Comparison of ENCODE assay signal across 20 cellular contexts in genomic region chr12:68479261-68479581, GRCh38.
DNase-seq lines count a peak whose midpoint lies in the region; ATAC-seq and TF ChIP-seq lines count a peak whose summit lies in the region.
"Had no signal": no experiment of that assay in that cellular context is flagged by ENCODE, and none has a peak within 500 bp of the region (broad histone marks: within the 10 kb centered on the region; RNA-seq: fewer than 3 reads in every experiment).

No MANE protein-coding gene starts in this region.

- H3K14ac ChIP-seq in mesenchymal stem cell (ENCODE audit: low read length in 2 of 2): no peak overlapping the region

- no peaks in the 10 kb centered on the region for H3K79me1 ChIP-seq in mesenchymal stem cell (replicated peaks; ENCODE audit: low read length, poor library complexity, severe bottlenecking)

- intact Hi-C loops in activated CD4-positive, alpha-beta memory T cell treated with anti-CD3 and anti-CD28 coated beads for 36 hours (cut with micrococcal nuclease): no loop called here
- intact Hi-C loops in tibial artery (cut with DNase I; ENCODE audit: low total_unique reads): no loop called here

- ATAC-seq in activated naive CD8-positive, alpha-beta T cell treated with anti-CD3 and anti-CD28 coated beads, Interleukin-2, amount 50 U/mL, for 24 hours: no peak
- ATAC-seq: HepG2 had no signal

- H3K4ac ChIP-seq in mesenchymal stem cell (ENCODE audit: low read depth in 1 of 2, low read length in 2 of 2): peak overlapping the region in 1 of 2 experiments; percentile 60

- CTCF ChIA-PET in activated CD4-positive, alpha-beta memory T cell treated with anti-CD3 and anti-CD28 coated beads, Interleukin-2, amount 10 ng/mL, durations not matched to agents 7 days and 5 days (lab: Charles Lee): interaction anchor here (0.6 kb wide), 1 partner anchor 114 kb away, joined by 3 read pairs; no protein-coding TSS in a partner anchor
- CTCF ChIA-PET in activated CD4-positive, alpha-beta memory T cell treated with anti-CD3 and anti-CD28 coated beads for 36 hours (lab: Charles Lee): interaction anchor here (1.2 kb wide), 1 partner anchor 44 kb away, joined by 3 read pairs; no protein-coding TSS in a partner anchor

- peaks cover 24% of the 10 kb centered on the region for H3K9me3 Mint-ChIP-seq in activated CD4-positive, alpha-beta memory T cell treated with anti-CD3 and anti-CD28 coated beads, Interleukin-2, amount 10 ng/mL, durations not matched to agents 7 days and 5 days
- peaks cover 18% of the 10 kb centered on the region for H3K9me3 Mint-ChIP-seq in activated CD4-positive, alpha-beta memory T cell treated with anti-CD3 and anti-CD28 coated beads for 36 hours
- peaks cover 2% of the 10 kb centered on the region for H3K9me3 Mint-ChIP-seq in activated naive CD8-positive, alpha-beta T cell treated with anti-CD3 and anti-CD28 coated beads, Interleukin-2, amount 50 U/mL, for 24 hours
- H3K9me3 Mint-ChIP-seq: central memory CD8-positive, alpha-beta T cell had no signal

- peak overlapping the region; percentile 28 for H3K27ac Mint-ChIP-seq in activated CD4-positive, alpha-beta memory T cell treated with anti-CD3 and anti-CD28 coated beads, Interleukin-2, amount 10 ng/mL, durations not matched to agents 7 days and 5 days
- H3K27ac Mint-ChIP-seq in activated CD4-positive, alpha-beta memory T cell treated with anti-CD3 and anti-CD28 coated beads for 36 hours: no peak overlapping the region
- no peak overlapping the region for H3K27ac Mint-ChIP-seq in activated naive CD8-positive, alpha-beta T cell treated with anti-CD3 and anti-CD28 coated beads, Interleukin-2, amount 50 U/mL, for 24 hours
- H3K27ac Mint-ChIP-seq: activated naive CD4-positive, alpha-beta T cell treated with anti-CD3 and anti-CD28 coated beads, Interleukin-2, amount 50 U/mL, for 24 hours had no signal

- no peak overlapping the region for H2AK5ac ChIP-seq in mesenchymal stem cell (ENCODE audit: low read length, severe bottlenecking)

- WGBS in mesenchymal stem cell: 92% methylated on average over 3 of the region's 3 CpGs

- H3K27me3 ChIP-seq in mesenchymal stem cell (ENCODE audit: control insufficient read depth in 1 of 2, insufficient read depth in 1 of 2, low read length in 2 of 2): no peaks in the 10 kb centered on the region
- H3K27me3 ChIP-seq in tibial artery: no peaks in the 10 kb centered on the region
- H3K27me3 ChIP-seq: right atrium auricular region had no signal

- H4K91ac ChIP-seq in mesenchymal stem cell (ENCODE audit: low read length): no peak overlapping the region

- no peak overlapping the region for H3K4me2 ChIP-seq in mesenchymal stem cell (ENCODE audit: low read length, poor library complexity, severe bottlenecking)

- H3K18ac ChIP-seq in mesenchymal stem cell (ENCODE audit: low read depth in 1 of 2, low read length in 2 of 2): no peak overlapping the region

- H3K4me1 Mint-ChIP-seq in activated CD4-positive, alpha-beta memory T cell treated with anti-CD3 and anti-CD28 coated beads, Interleukin-2, amount 10 ng/mL, durations not matched to agents 7 days and 5 days: peaks cover 76% of the 10 kb centered on the region
- H3K4me1 Mint-ChIP-seq in activated CD4-positive, alpha-beta memory T cell treated with anti-CD3 and anti-CD28 coated beads for 36 hours (ENCODE audit: low read depth): peaks cover 49% of the 10 kb centered on the region
- H3K4me1 Mint-ChIP-seq in activated naive CD8-positive, alpha-beta T cell treated with anti-CD3 and anti-CD28 coated beads, Interleukin-2, amount 50 U/mL, for 24 hours: peaks cover 50% of the 10 kb centered on the region

- H3K27me3 Mint-ChIP-seq in activated CD4-positive, alpha-beta memory T cell treated with anti-CD3 and anti-CD28 coated beads, Interleukin-2, amount 10 ng/mL, durations not matched to agents 7 days and 5 days: no peaks in the 10 kb centered on the region
- no peaks in the 10 kb centered on the region for H3K27me3 Mint-ChIP-seq in activated CD4-positive, alpha-beta memory T cell treated with anti-CD3 and anti-CD28 coated beads for 36 hours
- H3K27me3 Mint-ChIP-seq in activated naive CD8-positive, alpha-beta T cell treated with anti-CD3 and anti-CD28 coated beads, Interleukin-2, amount 50 U/mL, for 24 hours: no peaks in the 10 kb centered on the region
- H3K27me3 Mint-ChIP-seq: activated naive CD4-positive, alpha-beta T cell treated with anti-CD3 and anti-CD28 coated beads, Interleukin-2, amount 50 U/mL, for 24 hours; central memory CD8-positive, alpha-beta T cell; naive B cell had no signal

- H2BK120ac ChIP-seq in mesenchymal stem cell (ENCODE audit: low read depth, low read length): no peak overlapping the region

- TF ChIP-seq CTCF in tibial artery (IDR thresholded peaks at IDR 0.05): no peak

- no peak for DNase-seq in activated CD4-positive, alpha-beta memory T cell treated with anti-CD3 and anti-CD28 coated beads, Interleukin-2, amount 10 ng/mL, durations not matched to agents 7 days and 5 days
- DNase-seq in activated CD4-positive, alpha-beta memory T cell treated with anti-CD3 and anti-CD28 coated beads for 36 hours: no peak
- DNase-seq in astrocyte of the hippocampus (ENCODE audit: low read depth, low spot score) (peak; percentile 73), mesenchymal stem cell (peak; percentile 29), tibial artery (no peak), NCI-H526 treated with DMSO at 0.1 percent for 48 hours (lab: John Stamatoyannopoulos, UW) (no peak)
- no peak for DNase-seq in activated CD8-positive, alpha-beta memory T cell treated with anti-CD3 and anti-CD28 coated beads, Interleukin-2, amount 50 U/mL, for 48 hours
- no peak for DNase-seq in activated naive CD8-positive, alpha-beta T cell treated with anti-CD3 and anti-CD28 coated beads, Interleukin-2, amount 50 U/mL, for 24 hours
- DNase-seq: 8988T; COR-L47; GOT3; head of caudate nucleus; naive B cell; NCI-H345; stimulated activated CD4-positive, alpha-beta T cell treated with anti-CD3 and anti-CD28 coated beads, Interleukin-4, amount 100 ng/mL, for 1 hour had no signal

- H3K27ac ChIP-seq in mesenchymal stem cell (ENCODE audit: low read length, poor library complexity, severe bottlenecking) (no peak overlapping the region), tibial artery (peak overlapping the region; percentile 78 to 82)
- H3K27ac ChIP-seq: right atrium auricular region, VCaP had no signal

- POLR2A ChIA-PET in activated CD4-positive, alpha-beta memory T cell treated with anti-CD3 and anti-CD28 coated beads, Interleukin-2, amount 10 ng/mL, durations not matched to agents 7 days and 5 days (lab: Charles Lee): interaction anchor here (6.8 to 11.3 kb wide), 2 partner anchors 25 to 132 kb away, joined by 100 to 155 read pairs; partner anchors contain the start of gene RAP1B
- POLR2A ChIA-PET in activated CD4-positive, alpha-beta memory T cell treated with anti-CD3 and anti-CD28 coated beads for 36 hours (lab: Charles Lee): no interaction called here

- H3K4me3 ChIP-seq in mesenchymal stem cell (ENCODE audit: insufficient read depth in 1 of 2, low read depth in 1 of 2, low read length in 2 of 2): no peak overlapping the region
- H3K4me3 ChIP-seq in tibial artery: no peak overlapping the region
- H3K4me3 ChIP-seq: right atrium auricular region had no signal

- no peak overlapping the region for H3K4me3 Mint-ChIP-seq in activated CD4-positive, alpha-beta memory T cell treated with anti-CD3 and anti-CD28 coated beads, Interleukin-2, amount 10 ng/mL, durations not matched to agents 7 days and 5 days
- no peak overlapping the region for H3K4me3 Mint-ChIP-seq in activated CD4-positive, alpha-beta memory T cell treated with anti-CD3 and anti-CD28 coated beads for 36 hours
- no peak overlapping the region for H3K4me3 Mint-ChIP-seq in activated naive CD8-positive, alpha-beta T cell treated with anti-CD3 and anti-CD28 coated beads, Interleukin-2, amount 50 U/mL, for 24 hours
- H3K4me3 Mint-ChIP-seq: activated naive CD4-positive, alpha-beta T cell treated with anti-CD3 and anti-CD28 coated beads, Interleukin-2, amount 50 U/mL, for 24 hours; central memory CD8-positive, alpha-beta T cell; naive B cell had no signal

- H2BK15ac ChIP-seq in mesenchymal stem cell (ENCODE audit: low read depth, poor library complexity, severe bottlenecking): no peak overlapping the region

- H2AFZ ChIP-seq in mesenchymal stem cell (ENCODE audit: low read depth, low read length): no peak overlapping the region

- H3K23ac ChIP-seq in mesenchymal stem cell (ENCODE audit: low read length in 2 of 2): no peak overlapping the region

- no peak overlapping the region for H2BK12ac ChIP-seq in mesenchymal stem cell (ENCODE audit: low read length in 2 of 2)

- H3K9ac ChIP-seq in mesenchymal stem cell (ENCODE audit: low read length): no peak overlapping the region

- H3K9me3 ChIP-seq in mesenchymal stem cell (ENCODE audit: control insufficient read depth, low read length) (no peaks in the 10 kb centered on the region), tibial artery (no peaks in the 10 kb centered on the region)
- H3K9me3 ChIP-seq: right atrium auricular region had no signal

- no peak overlapping the region for H2BK5ac ChIP-seq in mesenchymal stem cell (ENCODE audit: low read depth, low read length, poor library complexity, severe bottlenecking)

- peaks cover 46% of the 10 kb centered on the region for H3K36me3 Mint-ChIP-seq in activated CD4-positive, alpha-beta memory T cell treated with anti-CD3 and anti-CD28 coated beads, Interleukin-2, amount 10 ng/mL, durations not matched to agents 7 days and 5 days (ENCODE audit: low read depth)
- H3K36me3 Mint-ChIP-seq in activated CD4-positive, alpha-beta memory T cell treated with anti-CD3 and anti-CD28 coated beads for 36 hours: peaks cover 14% of the 10 kb centered on the region
- peaks cover 3% of the 10 kb centered on the region for H3K36me3 Mint-ChIP-seq in activated naive CD8-positive, alpha-beta T cell treated with anti-CD3 and anti-CD28 coated beads, Interleukin-2, amount 50 U/mL, for 24 hours (ENCODE audit: low read depth)
- H3K36me3 Mint-ChIP-seq: activated naive CD4-positive, alpha-beta T cell treated with anti-CD3 and anti-CD28 coated beads, Interleukin-2, amount 50 U/mL, for 24 hours; naive B cell had no signal

- no peaks in the 10 kb centered on the region for H3K36me3 ChIP-seq in mesenchymal stem cell (ENCODE audit: control insufficient read depth in 1 of 2, insufficient read depth in 2 of 2, low read depth in 1 of 2, low read length in 2 of 2)
- H3K36me3 ChIP-seq in tibial artery: no peaks in the 10 kb centered on the region
- H3K36me3 ChIP-seq: right atrium auricular region had no signal

- H3K4me1 ChIP-seq in mesenchymal stem cell (ENCODE audit: control insufficient read depth, insufficient read depth, low read depth, low read length) (no peaks in the 10 kb centered on the region), tibial artery (peaks cover 0 to 46% (median 8%) of the 10 kb centered on the region in 4 donors)
- H3K4me1 ChIP-seq: right atrium auricular region had no signal

- H4K8ac ChIP-seq in mesenchymal stem cell (ENCODE audit: low read length): no peak overlapping the region

Comparison
In these comparisons a context has a peak if more than half of its experiments do, and no peak if none do; other contexts are left out.
1. DNase-seq: peak in astrocyte of the hippocampus (single experiment) and mesenchymal stem cell (single experiment); none in activated CD4-positive, alpha-beta memory T cell treated with anti-CD3 and anti-CD28 coated beads, Interleukin-2, amount 10 ng/mL, durations not matched to agents 7 days and 5 days (single experiment), activated CD4-positive, alpha-beta memory T cell treated with anti-CD3 and anti-CD28 coated beads for 36 hours (single experiment), tibial artery (0 of 2), activated CD8-positive, alpha-beta memory T cell treated with anti-CD3 and anti-CD28 coated beads, Interleukin-2, amount 50 U/mL, for 48 hours (single experiment), NCI-H526 treated with DMSO at 0.1 percent for 48 hours (single experiment) and activated naive CD8-positive, alpha-beta T cell treated with anti-CD3 and anti-CD28 coated beads, Interleukin-2, amount 50 U/mL, for 24 hours (single experiment).